In the genomic region with DNA sequence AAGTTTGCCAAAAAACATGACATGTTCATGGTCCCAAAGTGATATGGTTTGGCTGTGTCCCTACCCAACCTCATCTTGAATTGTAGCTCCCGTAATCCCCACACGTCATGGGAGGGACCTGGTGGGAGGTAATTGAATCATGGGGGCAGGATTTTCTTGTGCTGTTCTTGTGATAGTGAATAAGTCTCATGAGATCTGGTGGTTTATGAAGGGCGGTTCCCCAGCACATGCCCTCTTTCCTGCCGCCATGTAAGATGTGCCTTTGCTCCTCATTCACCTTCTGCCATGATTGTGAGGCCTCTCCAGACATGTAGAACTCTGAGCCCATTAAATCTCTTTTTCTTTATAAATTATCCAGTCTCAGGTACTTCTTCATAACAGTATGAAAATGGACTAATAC, we compare ENCODE assay signal across 28 cellular contexts.
"Had no signal": no experiment of that assay in that cellular context is flagged by ENCODE, and none has a peak within 500 bp of the region (broad histone marks: within the 10 kb centered on the region; RNA-seq: fewer than 3 reads in every experiment).

No MANE protein-coding gene starts in this region.

- H3K4me1 ChIP-seq: stomach, suprapubic skin, testis, thyroid gland, tibial artery, tibial nerve, transverse colon, upper lobe of left lung, upper lobe of right lung, uterus, vagina had no signal

- H3K4me3 ChIP-seq: stomach, suprapubic skin, testis, thoracic aorta, thyroid gland, tibial artery, tibial nerve, transverse colon, upper lobe of left lung, upper lobe of right lung, uterus, vagina had no signal

- H3K27ac Mint-ChIP-seq: stimulated activated effector memory CD8-positive, alpha-beta T cell treated with anti-CD3 and anti-CD28 coated beads, Interleukin-12 subunit alpha, Interleukin-12 subunit beta, amount 100 ng/mL, for 72 hours; stimulated activated memory B cell treated with anti-CD40 and anti-IgM and Interleukin-4, amounts not matched to agents 10 μg/mL and 1 μg/mL and 100 μg/mL, for 72 hours; stimulated activated naive B cell treated with anti-CD40 and anti-IgM and Interleukin-4, amounts not matched to agents 10 μg/mL and 1 μg/mL and 100 μg/mL, for 72 hours; stimulated activated naive CD8-positive, alpha-beta T cell treated with anti-CD3 and anti-CD28 coated beads, Interleukin-15, amount 100 ng/mL, for 72 hours; stimulated activated naive CD8-positive, alpha-beta T cell treated with anti-CD3 and anti-CD28 coated beads, Interleukin-15, Interleukin-2, amounts not matched to agents 100 ng/mL and 50 ng/mL, for 24 hours; type B pancreatic cell had no signal

- H3K9me3 ChIP-seq: stomach, suprapubic skin, testis, thoracic aorta, thyroid gland, tibial artery, tibial nerve, transverse colon, upper lobe of left lung, upper lobe of right lung, uterus, vagina had no signal

- H3K27me3 Mint-ChIP-seq: stimulated activated naive CD8-positive, alpha-beta T cell treated with anti-CD3 and anti-CD28 coated beads, Interleukin-15, Interleukin-2, amounts not matched to agents 100 ng/mL and 50 ng/mL, for 24 hours had no signal

- H3K4me3 Mint-ChIP-seq: stimulated activated effector memory CD8-positive, alpha-beta T cell treated with anti-CD3 and anti-CD28 coated beads, Interleukin-12 subunit alpha, Interleukin-12 subunit beta, amount 100 ng/mL, for 72 hours; stimulated activated memory B cell treated with anti-CD40 and anti-IgM and Interleukin-4, amounts not matched to agents 10 μg/mL and 1 μg/mL and 100 μg/mL, for 72 hours; stimulated activated naive B cell treated with anti-CD40 and anti-IgM and Interleukin-4, amounts not matched to agents 10 μg/mL and 1 μg/mL and 100 μg/mL, for 72 hours; stimulated activated naive CD8-positive, alpha-beta T cell treated with anti-CD3 and anti-CD28 coated beads, Interleukin-15, amount 100 ng/mL, for 72 hours; stimulated activated naive CD8-positive, alpha-beta T cell treated with anti-CD3 and anti-CD28 coated beads, Interleukin-15, Interleukin-2, amounts not matched to agents 100 ng/mL and 50 ng/mL, for 24 hours; type B pancreatic cell had no signal

- H3K4me1 Mint-ChIP-seq: stimulated activated effector memory CD8-positive, alpha-beta T cell treated with anti-CD3 and anti-CD28 coated beads, Interleukin-12 subunit alpha, Interleukin-12 subunit beta, amount 100 ng/mL, for 72 hours; stimulated activated memory B cell treated with anti-CD40 and anti-IgM and Interleukin-4, amounts not matched to agents 10 μg/mL and 1 μg/mL and 100 μg/mL, for 72 hours; stimulated activated naive B cell treated with anti-CD40 and anti-IgM and Interleukin-4, amounts not matched to agents 10 μg/mL and 1 μg/mL and 100 μg/mL, for 72 hours; stimulated activated naive CD8-positive, alpha-beta T cell treated with anti-CD3 and anti-CD28 coated beads, Interleukin-15, amount 100 ng/mL, for 72 hours had no signal

- ATAC-seq: stimulated activated effector memory CD8-positive, alpha-beta T cell treated with anti-CD3 and anti-CD28 coated beads, Interleukin-12 subunit alpha, Interleukin-12 subunit beta, amount 100 ng/mL, for 72 hours; stimulated activated memory B cell treated with anti-CD40 and anti-IgM and Interleukin-4, amounts not matched to agents 10 μg/mL and 1 μg/mL and 100 μg/mL, for 72 hours; stimulated activated naive B cell treated with anti-CD40 and anti-IgM and Interleukin-4, amounts not matched to agents 10 μg/mL and 1 μg/mL and 100 μg/mL, for 72 hours; stimulated activated naive CD8-positive, alpha-beta T cell treated with anti-CD3 and anti-CD28 coated beads, Interleukin-15, amount 100 ng/mL, for 72 hours; stimulated activated naive CD8-positive, alpha-beta T cell treated with anti-CD3 and anti-CD28 coated beads, Interleukin-15, Interleukin-2, amounts not matched to agents 100 U/mL and 50 U/mL, for 24 hours; upper lobe of right lung had no signal

- DNase-seq: stimulated activated CD4-positive, alpha-beta T cell treated with anti-CD3 and anti-CD28 coated beads, Interleukin-2, amount 100 ng/mL, for 48 hours; stimulated activated CD4-positive, alpha-beta T cell treated with anti-CD3 and anti-CD28 coated beads, Interleukin-4, amount 100 ng/mL, for 1 hour; stimulated activated CD4-positive, alpha-beta T cell treated with anti-CD3 and anti-CD28 coated beads, Interleukin-4, amount 100 ng/mL, for 24 hours; stimulated activated CD4-positive, alpha-beta T cell treated with anti-CD3 and anti-CD28 coated beads, Interleukin-4, amount 100 ng/mL, for 4 hours; stimulated activated CD8-positive, alpha-beta memory T cell treated with anti-CD3 and anti-CD28 coated beads, Interleukin-4, amount 100 ng/mL, for 48 hours; stimulated activated naive B cell treated with anti-CD40 and anti-IgM and Interleukin-4, amounts not matched to agents 10 μg/mL and 1 μg/mL and 100 μg/mL, for 72 hours; stimulated activated naive CD4-positive, alpha-beta T cell; stimulated activated naive CD4-positive, alpha-beta T cell treated with Interleukin-2 at 50 U/mL for 16 hours; stimulated activated naive CD8-positive, alpha-beta T cell treated with anti-CD3 and anti-CD28 coated beads, Interleukin-15, amount 100 ng/mL, for 72 hours; stimulated activated naive CD8-positive, alpha-beta T cell treated with anti-CD3 and anti-CD28 coated beads, Interleukin-15, Interleukin-2, amounts not matched to agents 100 U/mL and 50 U/mL, for 24 hours; stomach; substantia nigra; testis; thyroid gland; tibial artery; transverse colon; trophoblast cell; upper lobe of left lung; upper lobe of right lung; uterus had no signal

- H3K27me3 ChIP-seq: stomach, suprapubic skin, testis, thyroid gland, tibial artery, tibial nerve, transverse colon, upper lobe of left lung, upper lobe of right lung, uterus, vagina had no signal

- H3K36me3 Mint-ChIP-seq: stimulated activated effector memory CD8-positive, alpha-beta T cell treated with anti-CD3 and anti-CD28 coated beads, Interleukin-12 subunit alpha, Interleukin-12 subunit beta, amount 100 ng/mL, for 72 hours; stimulated activated memory B cell treated with anti-CD40 and anti-IgM and Interleukin-4, amounts not matched to agents 10 μg/mL and 1 μg/mL and 100 μg/mL, for 72 hours; stimulated activated naive B cell treated with anti-CD40 and anti-IgM and Interleukin-4, amounts not matched to agents 10 μg/mL and 1 μg/mL and 100 μg/mL, for 72 hours; type B pancreatic cell had no signal

- H3K36me3 ChIP-seq: stomach, suprapubic skin, thoracic aorta, thyroid gland, tibial artery, tibial nerve, transverse colon, upper lobe of left lung, upper lobe of right lung, uterus, vagina had no signal

- H3K27ac ChIP-seq: stomach, suprapubic skin, testis, thoracic aorta, thyroid gland, tibial artery, tibial nerve, transverse colon, upper lobe of left lung, upper lobe of right lung, uterus, vagina had no signal

- H3K9me3 Mint-ChIP-seq: type B pancreatic cell had no signal
